Comparison of ENCODE assay signal across 34 cellular contexts in the genomic region with DNA sequence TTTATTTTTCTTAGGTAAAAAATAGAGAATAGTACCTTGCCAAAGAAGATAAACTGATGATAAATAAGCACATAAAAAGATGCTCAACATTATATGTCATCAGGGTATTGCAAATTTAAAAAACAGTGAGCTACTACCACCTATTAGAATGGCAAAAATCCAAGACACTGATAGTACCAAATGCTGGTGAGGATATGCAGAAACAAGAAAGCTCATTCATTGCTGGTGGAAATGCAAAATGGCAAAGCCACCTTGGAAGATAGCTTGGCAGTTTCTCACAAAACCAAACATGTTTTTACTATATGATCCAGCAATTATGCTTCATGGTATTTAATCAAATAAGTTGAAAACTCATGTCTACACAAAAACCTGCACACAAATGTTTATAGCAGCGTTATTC.
"Had no signal": no experiment of that assay in that cellular context is flagged by ENCODE, and none has a peak within 500 bp of the region (broad histone marks: within the 10 kb centered on the region; RNA-seq: fewer than 3 reads in every experiment).

No MANE protein-coding gene starts in this region.

- ATAC-seq: activated naive CD4-positive, alpha-beta T cell treated with anti-CD3 and anti-CD28 coated beads, Interleukin-2, amount 50 U/mL, for 72 hours; activated naive CD8-positive, alpha-beta T cell treated with anti-CD3 and anti-CD28 coated beads, Interleukin-2, amount 50 U/mL, for 24 hours; activated T-cell treated with anti-CD3 and anti-CD28 coated beads, Interleukin-2, amount 50 U/mL, for 4 hours; activated T-cell treated with anti-CD3 and anti-CD28 coated beads, Interleukin-2, amount 50 U/mL, for 72 hours; activated T-helper 17 cell treated with anti-CD3 and anti-CD28 coated beads, Interleukin-2, amount 50 U/mL, for 72 hours; body of pancreas had no signal

- H3K4me3 ChIP-seq: adrenal gland, ascending aorta, body of pancreas, breast epithelium, cardiac muscle cell had no signal

- H3K27ac ChIP-seq: adrenal gland, ascending aorta, body of pancreas, brain microvascular endothelial cell, breast epithelium, cardiac muscle cell had no signal

- DNase-seq: activated effector memory CD4-positive, alpha-beta T cell treated with anti-CD3 and anti-CD28 coated beads, Interleukin-2, amount 50 U/mL, for 16 hours; activated effector memory CD4-positive, alpha-beta T cell treated with Interleukin-2 at 50 U/mL for 16 hours; activated gamma-delta T cell; activated gamma-delta T cell treated with Interleukin-2 at 50 U/mL for 16 hours; activated naive CD4-positive, alpha-beta T cell; activated naive CD4-positive, alpha-beta T cell treated with anti-CD3 and anti-CD28 coated beads for 36 hours; activated naive CD4-positive, alpha-beta T cell treated with anti-CD3 and anti-CD28 coated beads, Interleukin-2, amount 10 ng/mL, durations not matched to agents 7 days and 5 days; activated naive CD4-positive, alpha-beta T cell treated with anti-CD3 and anti-CD28 coated beads, Interleukin-2, amount 50 U/mL, for 16 hours; activated naive CD4-positive, alpha-beta T cell treated with Interleukin-2 at 50 U/mL for 16 hours; activated naive CD8-positive, alpha-beta T cell treated with anti-CD3 and anti-CD28 coated beads for 36 hours; activated naive CD8-positive, alpha-beta T cell treated with anti-CD3 and anti-CD28 coated beads, Interleukin-2, amount 10 ng/mL, durations not matched to agents 7 days and 5 days; activated naive CD8-positive, alpha-beta T cell treated with anti-CD3 and anti-CD28 coated beads, Interleukin-2, amount 50 U/mL, for 24 hours; activated T-cell treated with anti-CD3 and anti-CD28 coated beads, Interleukin-2, amount 50 U/mL, for 1 hour; activated T-cell treated with anti-CD3 and anti-CD28 coated beads, Interleukin-2, amount 50 U/mL, for 24 hours; activated T-cell treated with anti-CD3 and anti-CD28 coated beads, Interleukin-2, amount 50 U/mL, for 4 hours; activated T-cell treated with anti-CD3 and anti-CD28 coated beads, Interleukin-2, amount 50 U/mL, for 48 hours; activated T-cell treated with anti-CD3 and anti-CD28 coated beads, Interleukin-2, amount 50 U/mL, for 72 hours; adrenal gland; amniotic stem cell; amygdala; anterior cingulate cortex; aorta; body of pancreas; brain microvascular endothelial cell; caudate nucleus; central memory CD4-positive, alpha-beta T cell; cerebellar nuclear complex had no signal

- H3K36me3 ChIP-seq: adrenal gland, ascending aorta, brain microvascular endothelial cell, breast epithelium, cardiac muscle cell had no signal

- H3K4me1 ChIP-seq: breast epithelium had no signal

- FAIRE-seq: astrocyte, bronchial epithelial cell had no signal

- H3K9me3 ChIP-seq: adrenal gland, ascending aorta, body of pancreas, breast epithelium had no signal

- H3K27me3 ChIP-seq: adrenal gland, ascending aorta, body of pancreas, brain microvascular endothelial cell, breast epithelium had no signal
